Comparison of ENCODE assay signal across 8 cellular contexts in genomic region chr1:39026947-39027507, GRCh38. TPM values are rescaled to one million over a fixed set of nuclear protein-coding genes. Genes with fewer than 3 reads are reported as not detected.
DNase-seq lines count a peak whose midpoint lies in the region; ATAC-seq and TF ChIP-seq lines count a peak whose summit lies in the region.

No MANE protein-coding gene starts in this region.

- 31 to 36% (median 32%) methylated on average over 26 of the region's 26 CpGs for WGBS in psoas muscle, 3 donors

- H3K9me3 ChIP-seq in SJCRH30 (replicated peaks) (no peaks in the 10 kb centered on the region), psoas muscle (no peaks in the 10 kb centered on the region)

- peak overlapping the region; percentile 71 for H3K4me3 ChIP-seq in GM12864 (ENCODE audit: low read depth, low read length)
- H3K4me3 ChIP-seq in SJCRH30, result peak overlapping the region; percentile 75
- H3K4me3 ChIP-seq in fibroblast of mammary gland (ENCODE audit: control insufficient read depth, low read depth, low read length), result peak overlapping the region; percentile 82
- peak overlapping the region; percentile 94 for H3K4me3 ChIP-seq in psoas muscle

- in situ Hi-C loops in KBM-7 (cut with MboI; ENCODE audit: low pct_unique_long_range_greater_than_20kb, low sequenced_read_pairs), result no loop called here

- H3K27me3 ChIP-seq in SJCRH30 (no peaks in the 10 kb centered on the region), psoas muscle (ENCODE audit: insufficient read depth in 3 of 3, low read length in 2 of 3) (no peaks in the 10 kb centered on the region)

- H3K4me1 ChIP-seq in SJCRH30 (peaks cover 2% of the 10 kb centered on the region; the same call in 1 of the 2 replicates), psoas muscle (peaks cover 18% of the 10 kb centered on the region)

- TF ChIP-seq CTCF in GM12864 (IDR thresholded peaks at IDR 0.05; ENCODE audit: low read depth, low read length, missing control alignments), result no peak
- no peak for TF ChIP-seq CTCF in fibroblast of mammary gland (conservative IDR thresholded peaks at IDR 0.05; ENCODE audit: control insufficient read depth, insufficient read depth, low read depth, low read length)
- no peak for TF ChIP-seq CTCF in psoas muscle (IDR thresholded peaks at IDR 0.05)
- TF ChIP-seq CTCF in omental fat pad (IDR thresholded peaks at IDR 0.05), result no peak

- H3K36me3 ChIP-seq in SJCRH30, result peaks cover 37% of the 10 kb centered on the region
- peaks cover 3 to 40% of the 10 kb centered on the region in 2 donors for H3K36me3 ChIP-seq in psoas muscle (ENCODE audit: insufficient read depth in 1 of 2, low read depth in 1 of 2)

- DNase-seq in GM12864 (ENCODE audit: low read depth), result no peak
- no peak for DNase-seq in SJCRH30
- no peak for DNase-seq in fibroblast of mammary gland (ENCODE audit: low read depth)
- DNase-seq in psoas muscle, result no peak
- DNase-seq in omental fat pad (ENCODE audit: low spot score), result no peak
- DNase-seq in stimulated activated CD4-positive, alpha-beta T cell treated with anti-CD3 and anti-CD28 coated beads, Interleukin-12 subunit alpha, Interleukin-12 subunit beta, amount 100 ng/mL, for 4 hours, result no peak
- no peak for DNase-seq in KBM-7

- ATAC-seq in psoas muscle, result no peak
- ATAC-seq in HG02852 (IDR thresholded peaks at IDR 0.05; ENCODE audit: unreplicated experiment), result no peak
- no peak for ATAC-seq in omental fat pad (ENCODE audit: low FRiP score)

- intact Hi-C loops in psoas muscle (cut with DNase I), result loop anchor here in 1 of 2 donors (2.0 to 10.0 kb wide), 2 partner anchors 66 to 152 kb away; partner anchors contain the start of gene MYCBP

- H3K27ac ChIP-seq in SJCRH30 (peak overlapping the region; percentile 77), psoas muscle (peak overlapping the region; percentile 97)

RNA-seq across cellular contexts. Expression of gene NDUFS5, which starts 0.9 kb away (rescaled TPM):
- 696 and 701 TPM in 2 replicates for total RNA-seq in SJCRH30 (2014; rRNA removed; shearing (Covaris generic))
- total RNA-seq in psoas muscle (100 to 1,000 TPM; 276 to 407 (median 350) TPM), omental fat pad (100 to 1,000 TPM; 304 to 609 (median 443) TPM)
- 100 to 1,000 TPM; 629 to 910 (median 836) TPM for polyA plus RNA-seq in psoas muscle

RNA-seq across cellular contexts. Expression of gene AKIRIN1, which starts 36.0 kb away (rescaled TPM):
- total RNA-seq in SJCRH30 (2014; rRNA removed; shearing (Covaris generic)), result 108 and 110 TPM in 2 replicates
- total RNA-seq in psoas muscle (10 to 100 TPM; 20.0 to 41.7 (median 35.0) TPM), omental fat pad (10 to 100 TPM; 31.1 to 56.6 (median 46.7) TPM)
- polyA plus RNA-seq in psoas muscle, result 10 to 100 TPM; 27.6 to 65.3 (median 32.8) TPM
